ENCODE assay signal across 1 cellular context in genomic region chr10:35328404-35329037, GRCh38.
TF ChIP-seq lines count a peak whose summit lies in the region.

No MANE protein-coding gene starts in this region.

TF ChIP-seq in GM12878, 131 proteins besides CTCF, POLR2A, EP300 and RAD21 (continued from another document):
- TF ChIP-seq BCLAF1 (IDR thresholded peaks at IDR 0.05) (no peak), NBN (IDR thresholded peaks at IDR 0.05) (no peak), TARDBP (IDR thresholded peaks at IDR 0.05; ENCODE audit: borderline replicate concordance) (no peak), NFIC (IDR thresholded peaks at IDR 0.05; ENCODE audit: low read depth, low read length) (no peak), RUNX3 (IDR thresholded peaks at IDR 0.05; ENCODE audit: low read length) (peak; percentile 78), CREB1 (IDR thresholded peaks at IDR 0.05; ENCODE audit: low read depth) (peak; percentile 62; the same call in 1 of the 2 replicates), GABPA (IDR thresholded peaks at IDR 0.05; ENCODE audit: low read depth) (no peak), TAF1 (IDR thresholded peaks at IDR 0.05; ENCODE audit: borderline replicate concordance, low read depth, low read length) (no peak), ZBTB11 (CRISPR knock-in tag; IDR thresholded peaks at IDR 0.05) (no peak), TBL1XR1 (IDR thresholded peaks at IDR 0.05; ENCODE audit: low read depth, low read length) (no peak), IKZF1 (conservative IDR thresholded peaks at IDR 0.05) (no peak), ZNF207 (IDR thresholded peaks at IDR 0.05; ENCODE audit: borderline replicate concordance) (no peak), NRF1 (conservative IDR thresholded peaks at IDR 0.05; ENCODE audit: low read depth, low read length) (no peak), RFX5 (IDR thresholded peaks at IDR 0.05; ENCODE audit: low read depth, low read length) (no peak)
